In genomic region chr2:196729418-196729817, GRCh38 we compare ENCODE assay signal across 1 cellular context.
A peak's percentile ranks its signal among the peaks of the same experiment; 100 is the strongest.
TF ChIP-seq lines count a peak whose summit lies in the region.

No MANE protein-coding gene starts in this region.

TF ChIP-seq in HepG2, 621 proteins besides CTCF, POLR2A, EP300 and RAD21 (continued from another document and continues in another):
- TF ChIP-seq, protein P1, sequence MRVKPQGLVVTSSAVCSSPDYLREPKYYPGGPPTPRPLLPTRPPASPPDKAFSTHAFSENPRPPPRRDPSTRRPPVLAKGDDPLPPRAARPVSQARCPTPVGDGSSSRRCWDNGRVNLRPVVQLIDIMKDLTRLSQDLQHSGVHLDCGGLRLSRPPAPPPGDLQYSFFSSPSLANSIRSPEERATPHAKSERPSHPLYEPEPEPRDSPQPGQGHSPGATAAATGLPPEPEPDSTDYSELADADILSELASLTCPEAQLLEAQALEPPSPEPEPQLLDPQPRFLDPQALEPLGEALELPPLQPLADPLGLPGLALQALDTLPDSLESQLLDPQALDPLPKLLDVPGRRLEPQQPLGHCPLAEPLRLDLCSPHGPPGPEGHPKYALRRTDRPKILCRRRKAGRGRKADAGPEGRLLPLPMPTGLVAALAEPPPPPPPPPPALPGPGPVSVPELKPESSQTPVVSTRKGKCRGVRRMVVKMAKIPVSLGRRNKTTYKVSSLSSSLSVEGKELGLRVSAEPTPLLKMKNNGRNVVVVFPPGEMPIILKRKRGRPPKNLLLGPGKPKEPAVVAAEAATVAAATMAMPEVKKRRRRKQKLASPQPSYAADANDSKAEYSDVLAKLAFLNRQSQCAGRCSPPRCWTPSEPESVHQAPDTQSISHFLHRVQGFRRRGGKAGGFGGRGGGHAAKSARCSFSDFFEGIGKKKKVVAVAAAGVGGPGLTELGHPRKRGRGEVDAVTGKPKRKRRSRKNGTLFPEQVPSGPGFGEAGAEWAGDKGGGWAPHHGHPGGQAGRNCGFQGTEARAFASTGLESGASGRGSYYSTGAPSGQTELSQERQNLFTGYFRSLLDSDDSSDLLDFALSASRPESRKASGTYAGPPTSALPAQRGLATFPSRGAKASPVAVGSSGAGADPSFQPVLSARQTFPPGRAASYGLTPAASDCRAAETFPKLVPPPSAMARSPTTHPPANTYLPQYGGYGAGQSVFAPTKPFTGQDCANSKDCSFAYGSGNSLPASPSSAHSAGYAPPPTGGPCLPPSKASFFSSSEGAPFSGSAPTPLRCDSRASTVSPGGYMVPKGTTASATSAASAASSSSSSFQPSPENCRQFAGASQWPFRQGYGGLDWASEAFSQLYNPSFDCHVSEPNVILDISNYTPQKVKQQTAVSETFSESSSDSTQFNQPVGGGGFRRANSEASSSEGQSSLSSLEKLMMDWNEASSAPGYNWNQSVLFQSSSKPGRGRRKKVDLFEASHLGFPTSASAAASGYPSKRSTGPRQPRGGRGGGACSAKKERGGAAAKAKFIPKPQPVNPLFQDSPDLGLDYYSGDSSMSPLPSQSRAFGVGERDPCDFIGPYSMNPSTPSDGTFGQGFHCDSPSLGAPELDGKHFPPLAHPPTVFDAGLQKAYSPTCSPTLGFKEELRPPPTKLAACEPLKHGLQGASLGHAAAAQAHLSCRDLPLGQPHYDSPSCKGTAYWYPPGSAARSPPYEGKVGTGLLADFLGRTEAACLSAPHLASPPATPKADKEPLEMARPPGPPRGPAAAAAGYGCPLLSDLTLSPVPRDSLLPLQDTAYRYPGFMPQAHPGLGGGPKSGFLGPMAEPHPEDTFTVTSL (CRISPR knock-in tag; IDR thresholded peaks at IDR 0.05; ENCODE audit: borderline replicate concordance), result peak; percentile 96; the same call in 1 of the 2 replicates
- TF ChIP-seq ZNF773 (CRISPR knock-in tag; IDR thresholded peaks at IDR 0.05; ENCODE audit: borderline replicate concordance) (no peak), HDAC1 (CRISPR knock-in tag; IDR thresholded peaks at IDR 0.05) (peak; percentile 73), ZNF101 (CRISPR knock-in tag; IDR thresholded peaks at IDR 0.05; ENCODE audit: borderline replicate concordance, low read depth) (no peak), PITX1 (CRISPR knock-in tag; IDR thresholded peaks at IDR 0.05) (peak; percentile 75), ZMYM2 (CRISPR knock-in tag; IDR thresholded peaks at IDR 0.05) (no peak), SNAPC5 (CRISPR knock-in tag; IDR thresholded peaks at IDR 0.05; ENCODE audit: borderline replicate concordance) (no peak), PCBP2 (optimal IDR thresholded peaks at IDR 0.05; ENCODE audit: low read depth, low read length, poor library complexity, severe bottlenecking) (no peak), EHMT2 (IDR thresholded peaks at IDR 0.05; ENCODE audit: borderline replicate concordance, low read depth, low read length) (peak; percentile 95), ZSCAN21 (CRISPR knock-in tag; IDR thresholded peaks at IDR 0.05; ENCODE audit: borderline replicate concordance) (no peak), PATZ1 (CRISPR knock-in tag; IDR thresholded peaks at IDR 0.05) (peak; percentile 31; the same call in 1 of the 2 replicates), ZNF816 (CRISPR knock-in tag; IDR thresholded peaks at IDR 0.05; ENCODE audit: borderline replicate concordance) (peak; percentile 60; the same call in 1 of the 2 replicates), SALL2 (CRISPR knock-in tag; IDR thresholded peaks at IDR 0.05) (no peak), ZNF605 (CRISPR knock-in tag; IDR thresholded peaks at IDR 0.05) (no peak), PRDM10 (CRISPR knock-in tag; IDR thresholded peaks at IDR 0.05; ENCODE audit: low read depth) (no peak), ZNF264 (CRISPR knock-in tag; IDR thresholded peaks at IDR 0.05) (peak; percentile 36; the same call in 1 of the 2 replicates), CREM (IDR thresholded peaks at IDR 0.05) (peak; percentile 48; the same call in 1 of the 2 replicates), CREM (CRISPR knock-in tag; IDR thresholded peaks at IDR 0.05) (no peak), CENPX (CRISPR knock-in tag; IDR thresholded peaks at IDR 0.05) (no peak), IRX3 (CRISPR knock-in tag; IDR thresholded peaks at IDR 0.05; ENCODE audit: borderline replicate concordance, low read depth) (no peak), PRMT3 (CRISPR knock-in tag; IDR thresholded peaks at IDR 0.05; ENCODE audit: borderline replicate concordance, low read depth) (no peak), ZNF775 (CRISPR knock-in tag; IDR thresholded peaks at IDR 0.05; ENCODE audit: borderline replicate concordance) (no peak), ZNF33A (CRISPR knock-in tag; IDR thresholded peaks at IDR 0.05; ENCODE audit: borderline replicate concordance) (no peak), ZNF788 (CRISPR knock-in tag; IDR thresholded peaks at IDR 0.05; ENCODE audit: borderline replicate concordance) (no peak), ZKSCAN5 (CRISPR knock-in tag; IDR thresholded peaks at IDR 0.05) (no peak), SAP130 (CRISPR knock-in tag; IDR thresholded peaks at IDR 0.05; ENCODE audit: low read depth) (peak; percentile 76), ZBTB3 (CRISPR knock-in tag; IDR thresholded peaks at IDR 0.05; ENCODE audit: borderline replicate concordance, low read depth) (peak; percentile 87), ZSCAN20 (CRISPR knock-in tag; IDR thresholded peaks at IDR 0.05; ENCODE audit: borderline replicate concordance) (0 out of 2 replicates have a peak, but pooled peaks have one; percentile 28), KDM1A (CRISPR knock-in tag; IDR thresholded peaks at IDR 0.05) (no peak), ZNF263 (CRISPR knock-in tag; IDR thresholded peaks at IDR 0.05) (no peak), ESRRA (CRISPR knock-in tag; IDR thresholded peaks at IDR 0.05; ENCODE audit: low read depth) (0 out of 2 replicates have a peak, but pooled peaks have one; percentile 48)
- TF ChIP-seq, protein P2, sequence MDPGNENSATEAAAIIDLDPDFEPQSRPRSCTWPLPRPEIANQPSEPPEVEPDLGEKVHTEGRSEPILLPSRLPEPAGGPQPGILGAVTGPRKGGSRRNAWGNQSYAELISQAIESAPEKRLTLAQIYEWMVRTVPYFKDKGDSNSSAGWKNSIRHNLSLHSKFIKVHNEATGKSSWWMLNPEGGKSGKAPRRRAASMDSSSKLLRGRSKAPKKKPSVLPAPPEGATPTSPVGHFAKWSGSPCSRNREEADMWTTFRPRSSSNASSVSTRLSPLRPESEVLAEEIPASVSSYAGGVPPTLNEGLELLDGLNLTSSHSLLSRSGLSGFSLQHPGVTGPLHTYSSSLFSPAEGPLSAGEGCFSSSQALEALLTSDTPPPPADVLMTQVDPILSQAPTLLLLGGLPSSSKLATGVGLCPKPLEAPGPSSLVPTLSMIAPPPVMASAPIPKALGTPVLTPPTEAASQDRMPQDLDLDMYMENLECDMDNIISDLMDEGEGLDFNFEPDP (CRISPR knock-in tag; conservative IDR thresholded peaks at IDR 0.05), result no peak
- TF ChIP-seq, protein P3, sequence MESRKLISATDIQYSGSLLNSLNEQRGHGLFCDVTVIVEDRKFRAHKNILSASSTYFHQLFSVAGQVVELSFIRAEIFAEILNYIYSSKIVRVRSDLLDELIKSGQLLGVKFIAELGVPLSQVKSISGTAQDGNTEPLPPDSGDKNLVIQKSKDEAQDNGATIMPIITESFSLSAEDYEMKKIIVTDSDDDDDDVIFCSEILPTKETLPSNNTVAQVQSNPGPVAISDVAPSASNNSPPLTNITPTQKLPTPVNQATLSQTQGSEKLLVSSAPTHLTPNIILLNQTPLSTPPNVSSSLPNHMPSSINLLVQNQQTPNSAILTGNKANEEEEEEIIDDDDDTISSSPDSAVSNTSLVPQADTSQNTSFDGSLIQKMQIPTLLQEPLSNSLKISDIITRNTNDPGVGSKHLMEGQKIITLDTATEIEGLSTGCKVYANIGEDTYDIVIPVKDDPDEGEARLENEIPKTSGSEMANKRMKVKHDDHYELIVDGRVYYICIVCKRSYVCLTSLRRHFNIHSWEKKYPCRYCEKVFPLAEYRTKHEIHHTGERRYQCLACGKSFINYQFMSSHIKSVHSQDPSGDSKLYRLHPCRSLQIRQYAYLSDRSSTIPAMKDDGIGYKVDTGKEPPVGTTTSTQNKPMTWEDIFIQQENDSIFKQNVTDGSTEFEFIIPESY (CRISPR knock-in tag; IDR thresholded peaks at IDR 0.05), result no peak
- TF ChIP-seq, protein P4, sequence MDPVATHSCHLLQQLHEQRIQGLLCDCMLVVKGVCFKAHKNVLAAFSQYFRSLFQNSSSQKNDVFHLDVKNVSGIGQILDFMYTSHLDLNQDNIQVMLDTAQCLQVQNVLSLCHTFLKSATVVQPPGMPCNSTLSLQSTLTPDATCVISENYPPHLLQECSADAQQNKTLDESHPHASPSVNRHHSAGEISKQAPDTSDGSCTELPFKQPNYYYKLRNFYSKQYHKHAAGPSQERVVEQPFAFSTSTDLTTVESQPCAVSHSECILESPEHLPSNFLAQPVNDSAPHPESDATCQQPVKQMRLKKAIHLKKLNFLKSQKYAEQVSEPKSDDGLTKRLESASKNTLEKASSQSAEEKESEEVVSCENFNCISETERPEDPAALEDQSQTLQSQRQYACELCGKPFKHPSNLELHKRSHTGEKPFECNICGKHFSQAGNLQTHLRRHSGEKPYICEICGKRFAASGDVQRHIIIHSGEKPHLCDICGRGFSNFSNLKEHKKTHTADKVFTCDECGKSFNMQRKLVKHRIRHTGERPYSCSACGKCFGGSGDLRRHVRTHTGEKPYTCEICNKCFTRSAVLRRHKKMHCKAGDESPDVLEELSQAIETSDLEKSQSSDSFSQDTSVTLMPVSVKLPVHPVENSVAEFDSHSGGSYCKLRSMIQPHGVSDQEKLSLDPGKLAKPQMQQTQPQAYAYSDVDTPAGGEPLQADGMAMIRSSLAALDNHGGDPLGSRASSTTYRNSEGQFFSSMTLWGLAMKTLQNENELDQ (CRISPR knock-in tag; IDR thresholded peaks at IDR 0.05; ENCODE audit: borderline replicate concordance), result no peak
- TF ChIP-seq, protein P5, sequence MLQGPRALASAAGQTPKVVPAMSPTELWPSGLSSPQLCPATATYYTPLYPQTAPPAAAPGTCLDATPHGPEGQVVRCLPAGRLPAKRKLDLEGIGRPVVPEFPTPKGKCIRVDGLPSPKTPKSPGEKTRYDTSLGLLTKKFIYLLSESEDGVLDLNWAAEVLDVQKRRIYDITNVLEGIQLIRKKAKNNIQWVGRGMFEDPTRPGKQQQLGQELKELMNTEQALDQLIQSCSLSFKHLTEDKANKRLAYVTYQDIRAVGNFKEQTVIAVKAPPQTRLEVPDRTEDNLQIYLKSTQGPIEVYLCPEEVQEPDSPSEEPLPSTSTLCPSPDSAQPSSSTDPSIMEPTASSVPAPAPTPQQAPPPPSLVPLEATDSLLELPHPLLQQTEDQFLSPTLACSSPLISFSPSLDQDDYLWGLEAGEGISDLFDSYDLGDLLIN (CRISPR knock-in tag; IDR thresholded peaks at IDR 0.05; ENCODE audit: borderline replicate concordance), result no peak
- TF ChIP-seq, protein P6, sequence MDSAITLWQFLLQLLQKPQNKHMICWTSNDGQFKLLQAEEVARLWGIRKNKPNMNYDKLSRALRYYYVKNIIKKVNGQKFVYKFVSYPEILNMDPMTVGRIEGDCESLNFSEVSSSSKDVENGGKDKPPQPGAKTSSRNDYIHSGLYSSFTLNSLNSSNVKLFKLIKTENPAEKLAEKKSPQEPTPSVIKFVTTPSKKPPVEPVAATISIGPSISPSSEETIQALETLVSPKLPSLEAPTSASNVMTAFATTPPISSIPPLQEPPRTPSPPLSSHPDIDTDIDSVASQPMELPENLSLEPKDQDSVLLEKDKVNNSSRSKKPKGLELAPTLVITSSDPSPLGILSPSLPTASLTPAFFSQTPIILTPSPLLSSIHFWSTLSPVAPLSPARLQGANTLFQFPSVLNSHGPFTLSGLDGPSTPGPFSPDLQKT (CRISPR knock-in tag; IDR thresholded peaks at IDR 0.05; ENCODE audit: borderline replicate concordance), result no peak
- TF ChIP-seq, protein P7, sequence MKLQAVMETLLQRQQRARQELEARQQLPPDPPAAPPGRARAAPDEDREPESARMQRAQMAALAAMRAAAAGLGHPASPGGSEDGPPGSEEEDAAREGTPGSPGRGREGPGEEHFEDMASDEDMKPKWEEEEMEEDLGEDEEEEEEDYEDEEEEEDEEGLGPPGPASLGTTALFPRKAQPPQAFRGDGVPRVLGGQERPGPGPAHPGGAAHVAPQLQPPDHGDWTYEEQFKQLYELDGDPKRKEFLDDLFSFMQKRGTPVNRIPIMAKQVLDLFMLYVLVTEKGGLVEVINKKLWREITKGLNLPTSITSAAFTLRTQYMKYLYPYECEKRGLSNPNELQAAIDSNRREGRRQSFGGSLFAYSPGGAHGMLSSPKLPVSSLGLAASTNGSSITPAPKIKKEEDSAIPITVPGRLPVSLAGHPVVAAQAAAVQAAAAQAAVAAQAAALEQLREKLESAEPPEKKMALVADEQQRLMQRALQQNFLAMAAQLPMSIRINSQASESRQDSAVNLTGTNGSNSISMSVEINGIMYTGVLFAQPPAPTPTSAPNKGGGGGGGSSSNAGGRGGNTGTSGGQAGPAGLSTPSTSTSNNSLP (IDR thresholded peaks at IDR 0.05; ENCODE audit: low read depth, low read length), result peak; percentile 82
